8 cellular contexts compared by ENCODE assay signal in genomic region chr10:6089334-6090219, GRCh38. TPM values are rescaled to one million over a fixed set of nuclear protein-coding genes. Genes with fewer than 3 reads are reported as not detected.
DNase-seq lines count a peak whose midpoint lies in the region; ATAC-seq, FAIRE-seq and TF ChIP-seq lines count a peak whose summit lies in the region.

No MANE protein-coding gene starts in this region.

- BruUV-seq in GM12878 (replicated peaks; lab: Mats Ljungman, UMichigan) = no TSS peak

- peak; percentile 52 for DNase-seq in NCI-H146 (lab: John Stamatoyannopoulos, UW)
- DNase-seq in GM12878 (ENCODE audit: low read depth, low spot score) = no peak
- DNase-seq in stomach = no peak
- no peak for DNase-seq in COR-L47 (lab: John Stamatoyannopoulos, UW)
- DNase-seq in pons (ENCODE audit: low spot score) = no peak

- H3K9ac ChIP-seq in ES-I3 (ENCODE audit: low read depth, low read length) (peak overlapping the region; percentile 86), GM12878 (ENCODE audit: control insufficient read depth, insufficient read depth, low read length) (peak overlapping the region; percentile 89)

- in situ Hi-C loops in GM12878 (cut with MboI) = no loop called here

- H3K9me3 ChIP-seq in ES-I3 (ENCODE audit: control insufficient read depth, insufficient read depth, low read length) = no peaks in the 10 kb centered on the region
- no peaks in the 10 kb centered on the region for H3K9me3 ChIP-seq in GM12878 (replicated peaks; ENCODE audit: control insufficient read depth, insufficient read depth, low read length)
- H3K9me3 ChIP-seq in stomach = no peaks in the 10 kb centered on the region

- SMC1A ChIA-PET in GM12878 (lab: Charles Lee; ENCODE audit: uncharacterized antibody, unreplicated experiment) = interaction anchor here (0.7 to 4.1 kb wide), 13 partner anchors 36 to 319 kb away, joined by 3 to 31 read pairs (median 4); no protein-coding TSS in a partner anchor

- peak overlapping the region; percentile 65; the same call in 1 of the 2 replicates for H2AFZ ChIP-seq in GM12878 (ENCODE audit: control insufficient read depth, low read depth, low read length)

- 2% methylated on average over 50 of the region's 53 CpGs for WGBS in GM12878 (ENCODE audit: insufficient coverage, insufficient replicate concordance, low lambda C conversion rate, missing lambda C conversion rate)
- 0 to 1% (median 1%) methylated on average over 30 to 53 of the region's 53 CpGs for WGBS in stomach, 5 donors

- H3K27me3 ChIP-seq in GM12878 (replicated peaks in 1 of 2; ENCODE audit: control insufficient read depth in 2 of 2, insufficient read depth in 2 of 2, low read length in 1 of 2) (no peaks in the 10 kb centered on the region), layer of hippocampus (ENCODE audit: control insufficient read depth, insufficient read depth, low read length) (no peaks in the 10 kb centered on the region), stomach (no peaks in the 10 kb centered on the region)

- H3K4me1 ChIP-seq in ES-I3 (ENCODE audit: insufficient read depth, low read length) (peaks cover 6% of the 10 kb centered on the region; the same call in 1 of the 2 replicates), GM12878 (ENCODE audit: control insufficient read depth, insufficient read depth, low read length) (peaks cover 3% of the 10 kb centered on the region; the same call in 1 of the 2 replicates), stomach (peaks cover 30 to 71% (median 52%) of the 10 kb centered on the region in 4 donors)

- no peaks in the 10 kb centered on the region; the same call in none of the 2 replicates for H4K20me1 ChIP-seq in GM12878 (ENCODE audit: control insufficient read depth, insufficient read depth)

- intact Hi-C loops in GM12878 (cut with micrococcal nuclease; ENCODE audit: unreplicated experiment) = loop anchor here (5.0 kb wide), 2 partner anchors 112 to 113 kb away; partner anchors contain the start of genes IL15RA and PFKFB3
- intact Hi-C loops in stomach (cut with DNase I; ENCODE audit: low total_unique reads) = loop anchor here (10.0 kb wide), 1 partner anchor 75 kb away; no protein-coding TSS in a partner anchor

- H3K4me3 ChIP-seq in GM12878 = peak overlapping the region; percentile 99
- H3K4me3 ChIP-seq in stomach = peak overlapping the region; percentile 93 to 98 (median 95)

- FAIRE-seq in GM12878 (lab: Jason Lieb, UNC) = peak; percentile 47

- peaks cover 52% of the 10 kb centered on the region for H3K79me2 ChIP-seq in GM12878 (ENCODE audit: control insufficient read depth, insufficient read depth, low read length)

- CTCF ChIA-PET in GM12878 (lab: Yijun Ruan, JAX) = interaction anchor here (0.7 to 4.6 kb wide), 21 partner anchors 11 to 332 kb away, joined by 3 to 31 read pairs (median 4); partner anchors contain the start of gene PFKFB3

- peak overlapping the region; percentile 88 for H3K4me2 ChIP-seq in GM12878 (ENCODE audit: control insufficient read depth, insufficient read depth)

- H3K36me3 ChIP-seq in ES-I3 (ENCODE audit: insufficient read depth, low read length) (no peaks in the 10 kb centered on the region), GM12878 (ENCODE audit: control insufficient read depth in 2 of 2, insufficient read depth in 2 of 2, low read length in 1 of 2) (no peaks in the 10 kb centered on the region), stomach (no peaks in the 10 kb centered on the region)

- H3K27ac ChIP-seq in GM12878 (ENCODE audit: control insufficient read depth, insufficient read depth) = peak overlapping the region; percentile 81
- peak overlapping the region; percentile 62 for H3K27ac ChIP-seq in layer of hippocampus (ENCODE audit: low read depth, low read length)
- peak overlapping the region; percentile 72 to 95 (median 92) for H3K27ac ChIP-seq in stomach

- RAD21 ChIA-PET in GM12878 (lab: Charles Lee; ENCODE audit: unreplicated experiment) = interaction anchor here (0.7 to 1.8 kb wide), 11 partner anchors 23 to 317 kb away, joined by 3 to 10 read pairs (median 5); partner anchors contain the start of genes ANKRD16, FBH1 and PFKFB3

- no peak for TF ChIP-seq EP300 in GM12878 (IDR thresholded peaks at IDR 0.05; ENCODE audit: borderline replicate concordance in 1 of 2, control insufficient read depth in 1 of 2, low read depth in 2 of 2, low read length in 2 of 2)
- no peak for TF ChIP-seq EP300 in stomach (IDR thresholded peaks at IDR 0.05)

- ATAC-seq in GM21737 (IDR thresholded peaks at IDR 0.05; ENCODE audit: unreplicated experiment) (peak; percentile 12), GM12878 (peak; percentile 16)

- no peak for TF ChIP-seq RAD21 in GM12878 (IDR thresholded peaks at IDR 0.05; ENCODE audit: insufficient read depth, low read depth, low read length)

- POLR2A ChIA-PET in GM12878 (lab: Charles Lee) = interaction anchor here (0.6 to 2.1 kb wide), 3 partner anchors 113 to 313 kb away, joined by 3 to 9 read pairs (median 3); partner anchors contain the start of gene PFKFB3

- TF ChIP-seq CTCF in GM12878 (IDR thresholded peaks at IDR 0.05 in 2 of 3, conservative IDR thresholded peaks at IDR 0.05 in 1 of 3; ENCODE audit: control insufficient read depth in 2 of 3, extremely low read depth in 1 of 3, insufficient read depth in 1 of 3, low read depth in 3 of 3, low read length in 3 of 3) = no peak
- TF ChIP-seq CTCF in stomach (IDR thresholded peaks at IDR 0.05) = no peak

- TF ChIP-seq POLR2A in GM12878 (IDR thresholded peaks at IDR 0.05; ENCODE audit: low read depth, low read length) (no peak), stomach (IDR thresholded peaks at IDR 0.05) (no peak)

TF ChIP-seq in GM12878, 131 proteins besides CTCF, POLR2A, EP300 and RAD21 (continues in another document):
- TF ChIP-seq NFXL1 (IDR thresholded peaks at IDR 0.05; ENCODE audit: borderline replicate concordance) = 0 out of 2 replicates have a peak, but pooled peaks have one; percentile 2
- TF ChIP-seq DPF2 (IDR thresholded peaks at IDR 0.05) = 0 out of 2 replicates have a peak, but pooled peaks have one; percentile 11
- TF ChIP-seq NBN (IDR thresholded peaks at IDR 0.05) = 0 out of 2 replicates have a peak, but pooled peaks have one; percentile 50
- TF ChIP-seq NRF1 (conservative IDR thresholded peaks at IDR 0.05; ENCODE audit: low read depth, low read length) = no peak

RNA-seq across cellular contexts. Expression of gene RBM17, which starts 0.7 kb away (rescaled TPM):
- 136 and 141 TPM in 2 replicates for total RNA-seq in GM12878 (2013; cell fraction: nucleolus; rRNA removed)
- 38.3 and 49.0 TPM in 2 replicates for total RNA-seq in GM12878 (2014; rRNA removed)
- 85.7 and 94.1 TPM in 2 replicates for total RNA-seq in GM12878 (2014; rRNA removed; fragmentation: Illumina TruSeq; extraction: Trizol)
- 101 and 106 TPM in 2 replicates for total RNA-seq in GM12878 (2021)
- 52.6 TPM for polyA plus RNA-seq in GM12878 (2011; ENCODE audit: low read depth)
- polyA plus RNA-seq in GM12878 (2011; rRNA removed) = 64.5 and 65.3 TPM in 2 replicates
- 33.5 and 38.9 TPM in 2 replicates for polyA plus RNA-seq in GM12878 (2011; cell fraction: cytosol; rRNA removed)
- 130 and 190 TPM in 2 replicates for polyA plus RNA-seq in GM12878 (2011; cell fraction: nucleus; rRNA removed)
- polyA plus RNA-seq in GM12878 (2012) = 73.3 and 80.2 TPM in 2 replicates
- polyA plus RNA-seq in GM12878 (2014; fragmentation: Illumina TruSeq; extraction: Trizol) = 156 and 160 TPM in 2 replicates
- 10 to 100 TPM; 28.4 to 45.0 TPM for polyA plus RNA-seq in GM12878 (2014; fragmentation: Nextera tagmentation; extraction: Ambion mirVana)
- 79.9 and 82.1 TPM in 2 replicates for polyA plus RNA-seq in GM12878 (2014; rRNA removed)
- polyA plus RNA-seq in GM12878 (2016; fragmentation: Nextera tagmentation; extraction: Ambion mirVana) = 100 to 1,000 TPM; 177 to 181 TPM
- polyA minus RNA-seq in GM12878 (2011; rRNA and poly(A)+ RNA removed) = 22.5 and 26.1 TPM in 2 replicates
- polyA minus RNA-seq in GM12878 (2011; cell fraction: cytosol; rRNA and poly(A)+ RNA removed) = 11.8 and 17.6 TPM in 2 replicates
- polyA minus RNA-seq in GM12878 (2011; cell fraction: nucleus; rRNA and poly(A)+ RNA removed) = 19.2 and 28.1 TPM in 2 replicates
- 100 to 1,000 TPM in 3 of 5 donors, 10 to 100 TPM in 2; 71.0 to 168 (median 105) TPM for total RNA-seq in stomach
- polyA plus RNA-seq in stomach = 10 to 100 TPM; 41.4 to 58.5 (median 50.9) TPM

RNA-seq across cellular contexts. Expression of gene IL2RA, which starts 27.4 kb away (rescaled TPM):
- 4.9 and 10.7 TPM in 2 replicates for total RNA-seq in GM12878 (2013; cell fraction: nucleolus; rRNA removed)
- total RNA-seq in GM12878 (2014; rRNA removed) (3.4 and 4.0 TPM in 2 replicates), GM12878 (2014; rRNA removed; fragmentation: Illumina TruSeq; extraction: Trizol) (5.0 and 5.3 TPM in 2 replicates), GM12878 (2021) (5.0 and 5.3 TPM in 2 replicates), stomach (1 to 10 TPM in 2 of 5 donors, under 1 TPM in 1, not detected in 2; 0.45 to 2.3 (median 1.5) TPM)
- polyA plus RNA-seq in GM12878 (2011; ENCODE audit: low read depth) = 0.97 TPM
- polyA plus RNA-seq in GM12878 (2011; rRNA removed) (2.2 and 2.4 TPM in 2 replicates), GM12878 (2014; fragmentation: Illumina TruSeq; extraction: Trizol) (5.6 and 6.0 TPM in 2 replicates), GM12878 (2014; fragmentation: Nextera tagmentation; extraction: Ambion mirVana) (1 to 10 TPM; 3.3 to 5.1 TPM), GM12878 (2014; rRNA removed) (3.4 and 3.9 TPM in 2 replicates), GM12878 (2016; fragmentation: Nextera tagmentation; extraction: Ambion mirVana) (1 to 10 TPM; 4.8 to 5.7 TPM), stomach (1 to 10 TPM in 1 of 3 donors, under 1 TPM in 2; 0.46 to 1.3 (median 0.60) TPM)
- 1.2 TPM in 2 replicates for polyA plus RNA-seq in GM12878 (2011; cell fraction: cytosol; rRNA removed)
- polyA plus RNA-seq in GM12878 (2011; cell fraction: nucleus; rRNA removed) = 0.80 and 1.1 TPM in 2 replicates
- polyA plus RNA-seq in GM12878 (2012) = 1.3 and 2.2 TPM in 2 replicates
- 1.0 and 1.1 TPM in 2 replicates for polyA minus RNA-seq in GM12878 (2011; rRNA and poly(A)+ RNA removed)
- not detected in 2 replicates for polyA minus RNA-seq in GM12878 (2011; cell fraction: cytosol; rRNA and poly(A)+ RNA removed)
- 0.77 and 1.2 TPM in 2 replicates for polyA minus RNA-seq in GM12878 (2011; cell fraction: nucleus; rRNA and poly(A)+ RNA removed)
